Comparison of ENCODE assay signal across 27 cellular contexts in the genomic region with DNA sequence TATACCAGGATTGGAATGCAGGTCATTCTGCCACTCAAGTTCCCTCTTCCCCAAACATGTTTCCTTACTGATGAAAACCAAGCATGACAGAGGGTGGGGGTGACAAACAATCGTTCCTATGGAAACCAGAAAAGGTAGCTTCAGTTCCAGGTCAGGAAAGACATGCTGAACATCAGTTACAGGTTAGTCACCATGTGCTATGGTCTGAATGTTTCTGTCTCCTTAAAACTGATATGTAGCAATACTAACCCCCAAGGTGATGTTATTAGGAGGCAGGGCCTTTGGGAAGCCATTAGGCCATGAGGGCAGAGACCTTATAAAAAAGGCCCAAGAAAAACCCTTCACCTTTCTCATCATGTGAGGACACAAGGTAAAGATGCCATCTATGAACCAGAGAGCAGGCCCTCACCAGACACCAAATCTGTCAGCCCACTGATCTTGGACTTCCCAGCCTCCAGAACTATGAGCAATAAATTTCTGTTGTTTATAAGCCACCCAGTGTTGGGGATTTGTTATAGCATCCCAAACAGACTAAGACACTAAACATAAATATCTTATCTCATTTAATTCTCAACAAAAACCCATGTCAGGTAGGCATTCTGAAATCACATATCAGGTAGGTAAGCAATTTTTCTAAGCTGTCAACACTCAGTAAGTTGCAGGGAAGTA. TPM values are rescaled to one million over a fixed set of nuclear protein-coding genes. Genes with fewer than 3 reads are reported as not detected.
"Had no signal": no experiment of that assay in that cellular context is flagged by ENCODE, and none has a peak within 500 bp of the region (broad histone marks: within the 10 kb centered on the region; RNA-seq: fewer than 3 reads in every experiment).

No MANE protein-coding gene starts in this region.

- H3K27ac ChIP-seq: adrenal gland, ascending aorta, coronary artery, parathyroid adenoma, tibial artery had no signal

- H3K79me2 ChIP-seq: parathyroid adenoma had no signal

- H3K9me3 ChIP-seq: adrenal gland, ascending aorta, mucosa of descending colon, tibial artery had no signal

- H3K9me3 Mint-ChIP-seq: activated T-cell treated with anti-CD3 and anti-CD28 coated beads, Interleukin-2, amount 50 U/mL, for 24 hours; activated T-helper 17 cell treated with anti-CD3 and anti-CD28 coated beads, Interleukin-2, amount 50 U/mL, for 72 hours; nephron progenitor cell; stimulated activated naive CD8-positive, alpha-beta T cell treated with anti-CD3 and anti-CD28 coated beads, Interleukin-15, Interleukin-2, amounts not matched to agents 100 ng/mL and 50 ng/mL, for 24 hours had no signal

- H3K36me3 Mint-ChIP-seq: activated naive CD8-positive, alpha-beta T cell had no signal

- H2AFZ ChIP-seq: parathyroid adenoma had no signal

- H3K4me1 ChIP-seq: adrenal gland, parathyroid adenoma had no signal

- H3K27ac Mint-ChIP-seq: activated naive CD8-positive, alpha-beta T cell; activated T-cell treated with anti-CD3 and anti-CD28 coated beads, Interleukin-2, amount 50 U/mL, for 24 hours; activated T-helper 17 cell treated with anti-CD3 and anti-CD28 coated beads, Interleukin-2, amount 50 U/mL, for 72 hours; nephron progenitor cell; stimulated activated naive CD8-positive, alpha-beta T cell treated with anti-CD3 and anti-CD28 coated beads, Interleukin-15, Interleukin-2, amounts not matched to agents 100 ng/mL and 50 ng/mL, for 24 hours had no signal

- H3K27me3 Mint-ChIP-seq: activated T-cell treated with anti-CD3 and anti-CD28 coated beads, Interleukin-2, amount 50 U/mL, for 24 hours had no signal

- ATAC-seq: activated T-helper 17 cell treated with anti-CD3 and anti-CD28 coated beads, Interleukin-2, amount 50 U/mL, for 72 hours; left colon; mucosa of descending colon; right cardiac atrium had no signal

- DNase-seq: activated CD4-positive, alpha-beta T cell treated with anti-CD3 and anti-CD28 coated beads, Interleukin-2, amount 50 U/mL, for 1 hour; activated CD4-positive, CD25-positive, alpha-beta regulatory T cell treated with anti-CD3 and anti-CD28 coated beads, Interleukin-2, amount 50 U/mL, for 72 hours; activated CD8-positive, alpha-beta memory T cell treated with anti-CD3 and anti-CD28 coated beads for 24 hours; activated CD8-positive, alpha-beta memory T cell treated with anti-CD3 and anti-CD28 coated beads, Interleukin-2, amount 50 U/mL, for 4 hours; activated naive CD4-positive, alpha-beta T cell; activated T-cell treated with anti-CD3 and anti-CD28 coated beads, Interleukin-2, amount 50 U/mL, for 24 hours; adrenal gland; foreskin melanocyte; hippocampal formation; left colon; mesendoderm; mucosa of descending colon; nephron progenitor cell; right cardiac atrium; stimulated activated CD4-positive, alpha-beta T cell treated with anti-CD3 and anti-CD28 coated beads, Interleukin-1b, Interleukin-23, amount 100 ng/mL, for 48 hours; tibial artery had no signal

- H3K4me3 Mint-ChIP-seq: activated naive CD8-positive, alpha-beta T cell; activated T-cell treated with anti-CD3 and anti-CD28 coated beads, Interleukin-2, amount 50 U/mL, for 24 hours; activated T-helper 17 cell treated with anti-CD3 and anti-CD28 coated beads, Interleukin-2, amount 50 U/mL, for 72 hours; nephron progenitor cell; stimulated activated naive CD8-positive, alpha-beta T cell treated with anti-CD3 and anti-CD28 coated beads, Interleukin-15, Interleukin-2, amounts not matched to agents 100 ng/mL and 50 ng/mL, for 24 hours had no signal

- H3K4me1 Mint-ChIP-seq: activated T-helper 17 cell treated with anti-CD3 and anti-CD28 coated beads, Interleukin-2, amount 50 U/mL, for 72 hours had no signal

- FAIRE-seq: islet of Langerhans had no signal

- H3K27me3 ChIP-seq: adrenal gland, ascending aorta, tibial artery had no signal

- H3K4me3 ChIP-seq: adrenal gland, ascending aorta, coronary artery, mucosa of descending colon, tibial artery had no signal

- H3K36me3 ChIP-seq: adrenal gland, ascending aorta, tibial artery had no signal

- H3K9ac ChIP-seq: parathyroid adenoma had no signal

RNA-seq across cellular contexts. Expression of gene GRXCR2, which starts 47.9 kb away (rescaled TPM):
- total RNA-seq: activated T-helper 17 cell treated with anti-CD3 and anti-CD28 coated beads, Interleukin-2, amount 50 U/mL, for 72 hours; adrenal gland; ascending aorta; left colon; mucosa of descending colon; pulmonary artery endothelial cell; skeletal muscle tissue; T-helper 2 cell treated with Interferon-gamma antibody and Interleukin-4, amounts not matched to agents 100 ng/mL and 5 ng/mL, for 36 hours; urinary bladder had no signal
- polyA plus RNA-seq: adrenal gland, urinary bladder had no signal
